ENCODE assay signal across 12 cellular contexts in genomic region chr3:127670761-127671522, GRCh38. TPM values are rescaled to one million over a fixed set of nuclear protein-coding genes. Genes with fewer than 3 reads are reported as not detected.
DNase-seq lines count a peak whose midpoint lies in the region; ATAC-seq and TF ChIP-seq lines count a peak whose summit lies in the region.
"Had no signal": no experiment of that assay in that cellular context is flagged by ENCODE, and none has a peak within 500 bp of the region (broad histone marks: within the 10 kb centered on the region; RNA-seq: fewer than 3 reads in every experiment).

No MANE protein-coding gene starts in this region.

- no peaks in the 10 kb centered on the region for H3K36me3 Mint-ChIP-seq in activated CD4-positive, alpha-beta T cell treated with anti-CD3 and anti-CD28 coated beads for 36 hours (ENCODE audit: low read depth)
- H3K36me3 Mint-ChIP-seq in progenitor cell of endocrine pancreas (ENCODE audit: insufficient read depth): no peaks in the 10 kb centered on the region

- no peak for ATAC-seq in activated CD4-positive, alpha-beta T cell treated with anti-CD3 and anti-CD28 coated beads for 36 hours
- ATAC-seq in HG03039 (IDR thresholded peaks at IDR 0.05; ENCODE audit: unreplicated experiment) (no peak), GM19395 (IDR thresholded peaks at IDR 0.05; ENCODE audit: unreplicated experiment) (no peak)
- ATAC-seq: activated CD4-positive, CD25-positive, alpha-beta regulatory T cell treated with anti-CD3 and anti-CD28 coated beads, Interleukin-2, amount 50 U/mL, for 24 hours had no signal

- TF ChIP-seq CTCF in RWPE1 (conservative IDR thresholded peaks at IDR 0.05; ENCODE audit: low read depth) (no peak), dorsolateral prefrontal cortex (IDR thresholded peaks at IDR 0.05 in 54 of 56, conservative IDR thresholded peaks at IDR 0.05 in 2 of 56; ENCODE audit: low read depth in 1 of 56, partially characterized antibody in 56 of 56) (no peak), progenitor cell of endocrine pancreas (IDR thresholded peaks at IDR 0.05; ENCODE audit: unreplicated experiment) (no peak)

- no peak for DNase-seq in activated CD4-positive, alpha-beta T cell treated with anti-CD3 and anti-CD28 coated beads for 36 hours
- no peak for DNase-seq in activated CD4-positive, alpha-beta T cell treated with anti-CD3 and anti-CD28 coated beads for 48 hours
- DNase-seq in RWPE1 (ENCODE audit: low spot score) (no peak), dorsolateral prefrontal cortex (peak in 6 of 10 donors; percentile 14 to 33 (median 32)), progenitor cell of endocrine pancreas (ENCODE audit: low spot score, unreplicated experiment) (no peak)
- DNase-seq in stimulated activated CD4-positive, alpha-beta T cell treated with anti-CD3 and anti-CD28 coated beads, Interleukin-2, amount 100 ng/mL, for 48 hours: no peak
- DNase-seq: ACHN, NCI-H2227 treated with DMSO at 0.1 percent for 48 hours, SHP77 treated with DMSO at 0.1 percent for 48 hours had no signal

- CTCF ChIA-PET in activated CD4-positive, alpha-beta T cell treated with anti-CD3 and anti-CD28 coated beads for 36 hours (lab: Charles Lee): interaction anchor here (0.7 kb wide), 1 partner anchor 71 kb away, joined by 3 read pairs; no protein-coding TSS in a partner anchor
- CTCF ChIA-PET in RWPE1 (lab: Yijun Ruan, JAX): no interaction called here

- peaks cover 19% of the 10 kb centered on the region for H3K4me1 Mint-ChIP-seq in activated CD4-positive, alpha-beta T cell treated with anti-CD3 and anti-CD28 coated beads for 36 hours
- peaks cover 3% of the 10 kb centered on the region for H3K4me1 Mint-ChIP-seq in progenitor cell of endocrine pancreas (ENCODE audit: low read depth)

- H3K27me3 Mint-ChIP-seq in activated CD4-positive, alpha-beta T cell treated with anti-CD3 and anti-CD28 coated beads for 36 hours: no peaks in the 10 kb centered on the region
- H3K27me3 Mint-ChIP-seq in progenitor cell of endocrine pancreas: peaks cover 15% of the 10 kb centered on the region

- no peak overlapping the region for H3K27ac Mint-ChIP-seq in activated CD4-positive, alpha-beta T cell treated with anti-CD3 and anti-CD28 coated beads for 36 hours
- peak overlapping the region; percentile 90 for H3K27ac Mint-ChIP-seq in progenitor cell of endocrine pancreas

- peak overlapping the region; percentile 33; the same call in 1 of the 2 replicates for H3K27ac ChIP-seq in RWPE1
- H3K27ac ChIP-seq in dorsolateral prefrontal cortex: peak overlapping the region in 12 of 59 donors; percentile 10 to 96 (median 90)

- H3K4me3 ChIP-seq in dorsolateral prefrontal cortex: no peak overlapping the region

- POLR2A ChIA-PET in activated CD4-positive, alpha-beta T cell treated with anti-CD3 and anti-CD28 coated beads for 36 hours (lab: Charles Lee): interaction anchor here (0.6 kb wide), 1 partner anchor 435 kb away, joined by 3 read pairs; no protein-coding TSS in a partner anchor
- POLR2A ChIA-PET in RWPE1 (lab: Yijun Ruan, JAX; ENCODE audit: low non-redundant PET): interaction anchor here (0.5 to 0.6 kb wide), 2 partner anchors 13 to 1197 kb away, joined by 6 to 10 read pairs; no protein-coding TSS in a partner anchor

- H3K4me3 Mint-ChIP-seq in activated CD4-positive, alpha-beta T cell treated with anti-CD3 and anti-CD28 coated beads for 36 hours: peak overlapping the region; percentile 88
- H3K4me3 Mint-ChIP-seq in progenitor cell of endocrine pancreas (ENCODE audit: low read depth): peak overlapping the region; percentile 62

- no peaks in the 10 kb centered on the region for H3K9me3 Mint-ChIP-seq in activated CD4-positive, alpha-beta T cell treated with anti-CD3 and anti-CD28 coated beads for 36 hours (ENCODE audit: low read depth)
- no peaks in the 10 kb centered on the region for H3K9me3 Mint-ChIP-seq in progenitor cell of endocrine pancreas (ENCODE audit: low read depth)

- intact Hi-C loops in activated CD4-positive, alpha-beta T cell treated with anti-CD3 and anti-CD28 coated beads for 36 hours (cut with DNase I, micrococcal nuclease): loop anchor here (5.0 kb wide), 2 partner anchors 381 to 1756 kb away; partner anchors contain the start of genes EFCAB12 (in 1 of the 2) and SEC61A1 (in 1 of the 2)
- intact Hi-C loops in dorsolateral prefrontal cortex (cut with DNase I): loop anchor here (5.0 to 10.0 kb wide), 3 partner anchors 76 to 384 kb away; partner anchors contain the start of genes TPRA1 (in 2 of the 2), MCM2 (in 1 of the 2) and SEC61A1 (in 1 of the 2)

- H3K27me3 ChIP-seq in dorsolateral prefrontal cortex: no peaks in the 10 kb centered on the region

RNA-seq across cellular contexts. Expression of gene ABTB1, which starts 1.8 kb away (rescaled TPM):
- total RNA-seq in activated CD4-positive, alpha-beta T cell treated with anti-CD3 and anti-CD28 coated beads for 36 hours: 1 to 10 TPM; 8.3 to 9.6 TPM
- total RNA-seq in dorsolateral prefrontal cortex (100 to 1,000 TPM in 24 of 120 experiments, 10 to 100 TPM in 96; 63.6 to 129 (median 87.7) TPM), progenitor cell of endocrine pancreas (10.6 and 12.2 TPM in 2 replicates)

RNA-seq across cellular contexts. Expression of gene PODXL2, which starts 42.0 kb away (rescaled TPM):
- total RNA-seq in activated CD4-positive, alpha-beta T cell treated with anti-CD3 and anti-CD28 coated beads for 36 hours: 1 to 10 TPM; 1.9 TPM
- 100 to 1,000 TPM in 15 of 120 experiments, 10 to 100 TPM in 105; 40.0 to 112 (median 81.7) TPM for total RNA-seq in dorsolateral prefrontal cortex
- 25.5 and 25.7 TPM in 2 replicates for total RNA-seq in progenitor cell of endocrine pancreas

Comparison
In these comparisons a context has a peak if more than half of its experiments do, and no peak if none do; other contexts are left out.
1. DNase-seq: peak in dorsolateral prefrontal cortex (6 of 10); none in activated CD4-positive, alpha-beta T cell treated with anti-CD3 and anti-CD28 coated beads for 36 hours (single experiment), activated CD4-positive, alpha-beta T cell treated with anti-CD3 and anti-CD28 coated beads for 48 hours (single experiment), RWPE1 (single experiment), progenitor cell of endocrine pancreas (single experiment) and stimulated activated CD4-positive, alpha-beta T cell treated with anti-CD3 and anti-CD28 coated beads, Interleukin-2, amount 100 ng/mL, for 48 hours (0 of 2).